ENCODE assay signal across 16 cellular contexts in genomic region chr4:27024807-27025206, GRCh38.
DNase-seq lines count a peak whose midpoint lies in the region; ATAC-seq and TF ChIP-seq lines count a peak whose summit lies in the region.
"Had no signal": no experiment of that assay in that cellular context is flagged by ENCODE, and none has a peak within 500 bp of the region (broad histone marks: within the 10 kb centered on the region; RNA-seq: fewer than 3 reads in every experiment).

No MANE protein-coding gene starts in this region.

- H3K4ac ChIP-seq in mesenchymal stem cell (ENCODE audit: low read depth in 1 of 2, low read length in 2 of 2) = no peak overlapping the region

- H3K9me3 ChIP-seq in endodermal cell (ENCODE audit: control insufficient read depth, low read length) (no peaks in the 10 kb centered on the region), mesenchymal stem cell (ENCODE audit: control insufficient read depth, low read length) (no peaks in the 10 kb centered on the region), tibial artery (no peaks in the 10 kb centered on the region)
- H3K9me3 ChIP-seq: HAP-1, Peyer's patch had no signal

- H3K4me3 ChIP-seq in endodermal cell (ENCODE audit: low read length) (no peak overlapping the region), mesenchymal stem cell (ENCODE audit: insufficient read depth in 1 of 2, low read depth in 1 of 2, low read length in 2 of 2) (no peak overlapping the region), tibial artery (no peak overlapping the region)
- H3K4me3 ChIP-seq: GM12878, HAP-1, Peyer's patch had no signal

- H3K4me2 ChIP-seq in mesenchymal stem cell (ENCODE audit: low read length, poor library complexity, severe bottlenecking) = peak overlapping the region; percentile 31

- H3K36me3 Mint-ChIP-seq in natural killer cell (peaks cover 8% of the 10 kb centered on the region), endodermal cell (ENCODE audit: low read depth) (peaks cover 19% of the 10 kb centered on the region)
- H3K36me3 Mint-ChIP-seq in natural killer cell treated with Interleukin-12 subunit alpha and Interleukin-12 subunit beta and Interleukin-15 and Interleukin-18, amount 100 ng/mL, for 72 hours = peaks cover 22% of the 10 kb centered on the region

- H3K18ac ChIP-seq in mesenchymal stem cell (ENCODE audit: low read depth in 1 of 2, low read length in 2 of 2) = no peak overlapping the region

- H3K4me1 Mint-ChIP-seq in natural killer cell (no peaks in the 10 kb centered on the region), endodermal cell (peaks cover 11% of the 10 kb centered on the region)
- peaks cover 4 to 9% of the 10 kb centered on the region in 2 donors for H3K4me1 Mint-ChIP-seq in natural killer cell treated with Interleukin-12 subunit alpha and Interleukin-12 subunit beta and Interleukin-15 and Interleukin-18, amount 100 ng/mL, for 72 hours (ENCODE audit: low read depth in 2 of 2)

- H3K27me3 ChIP-seq in endodermal cell (ENCODE audit: control insufficient read depth, insufficient read depth, low read length, poor library complexity, severe bottlenecking) (no peaks in the 10 kb centered on the region), mesenchymal stem cell (ENCODE audit: control insufficient read depth in 1 of 2, insufficient read depth in 1 of 2, low read length in 2 of 2) (no peaks in the 10 kb centered on the region), tibial artery (no peaks in the 10 kb centered on the region)
- H3K27me3 ChIP-seq: Peyer's patch had no signal

- H3K36me3 ChIP-seq in endodermal cell (ENCODE audit: control insufficient read depth, insufficient read depth, low read length) (no peaks in the 10 kb centered on the region), mesenchymal stem cell (ENCODE audit: control insufficient read depth in 1 of 2, insufficient read depth in 2 of 2, low read depth in 1 of 2, low read length in 2 of 2) (peaks cover 4 to 26% of the 10 kb centered on the region in 2 experiments), tibial artery (peaks cover 0 to 20% (median 12%) of the 10 kb centered on the region in 3 donors)

- H2BK5ac ChIP-seq in mesenchymal stem cell (ENCODE audit: low read depth, low read length, poor library complexity, severe bottlenecking) = no peak overlapping the region

- no peak overlapping the region for H2BK15ac ChIP-seq in mesenchymal stem cell (ENCODE audit: low read depth, poor library complexity, severe bottlenecking)

- H3K4me3 Mint-ChIP-seq in natural killer cell (no peak overlapping the region), endodermal cell (no peak overlapping the region)
- no peak overlapping the region for H3K4me3 Mint-ChIP-seq in natural killer cell treated with Interleukin-12 subunit alpha and Interleukin-12 subunit beta and Interleukin-15 and Interleukin-18, amount 100 ng/mL, for 72 hours

- no peak for DNase-seq in natural killer cell
- DNase-seq in natural killer cell treated with Interleukin-12 subunit alpha and Interleukin-12 subunit beta and Interleukin-15 and Interleukin-18, amount 100 ng/mL, for 72 hours (ENCODE audit: low spot score) = no peak
- DNase-seq in endodermal cell = peak; percentile 77
- no peak for DNase-seq in mesenchymal stem cell
- no peak for DNase-seq in tibial artery
- DNase-seq in occipital lobe (lab: John Stamatoyannopoulos, UW) = no peak
- no peak for DNase-seq in NCI-H774 (lab: John Stamatoyannopoulos, UW)
- DNase-seq: AML-193, NCI-H146, NCI-H345, NCI-H526 treated with DMSO at 0.1 percent for 48 hours, Peyer's patch, SHP77 had no signal

- no peak overlapping the region for H3K9ac ChIP-seq in endodermal cell (ENCODE audit: extremely low read depth, low read length, poor library complexity, severe bottlenecking)
- no peak overlapping the region for H3K9ac ChIP-seq in mesenchymal stem cell (ENCODE audit: low read length)

- no peak for TF ChIP-seq CTCF in natural killer cell (IDR thresholded peaks at IDR 0.05)
- TF ChIP-seq CTCF in endodermal cell (conservative IDR thresholded peaks at IDR 0.05) = no peak
- TF ChIP-seq CTCF in tibial artery (IDR thresholded peaks at IDR 0.05) = no peak

- no peak overlapping the region for H3K14ac ChIP-seq in mesenchymal stem cell (ENCODE audit: low read length in 2 of 2)

- H3K27ac ChIP-seq in endodermal cell (ENCODE audit: low read depth, low read length) (no peak overlapping the region), mesenchymal stem cell (ENCODE audit: low read length, poor library complexity, severe bottlenecking) (no peak overlapping the region), tibial artery (no peak overlapping the region)
- H3K27ac ChIP-seq: Peyer's patch had no signal

- H3K4me1 ChIP-seq in endodermal cell (ENCODE audit: control insufficient read depth, insufficient read depth, low read length) (no peaks in the 10 kb centered on the region), mesenchymal stem cell (ENCODE audit: control insufficient read depth, insufficient read depth, low read depth, low read length) (peaks cover 1% of the 10 kb centered on the region), tibial artery (no peaks in the 10 kb centered on the region)
- H3K4me1 ChIP-seq: Peyer's patch had no signal

- WGBS in endodermal cell (ENCODE audit: insufficient coverage in 1 of 2, insufficient read length in 1 of 2), 2 experiments = 0 to 41% methylated on average over 1 to 2 of the region's 2 CpGs
- 0% methylated on average over 1 of the region's 2 CpGs for WGBS in mesenchymal stem cell

- peak overlapping the region; percentile 43 to 45 for H3K27ac Mint-ChIP-seq in natural killer cell
- no peak overlapping the region for H3K27ac Mint-ChIP-seq in natural killer cell treated with Interleukin-12 subunit alpha and Interleukin-12 subunit beta and Interleukin-15 and Interleukin-18, amount 100 ng/mL, for 72 hours
- no peak overlapping the region for H3K27ac Mint-ChIP-seq in endodermal cell

- H3K23ac ChIP-seq in mesenchymal stem cell (ENCODE audit: low read length in 2 of 2) = no peak overlapping the region

- H3K27me3 Mint-ChIP-seq in natural killer cell (ENCODE audit: low read depth in 2 of 2) (no peaks in the 10 kb centered on the region), endodermal cell (ENCODE audit: insufficient read depth) (no peaks in the 10 kb centered on the region)
- H3K27me3 Mint-ChIP-seq in natural killer cell treated with Interleukin-12 subunit alpha and Interleukin-12 subunit beta and Interleukin-15 and Interleukin-18, amount 100 ng/mL, for 72 hours = no peaks in the 10 kb centered on the region

- no peak overlapping the region for H2BK120ac ChIP-seq in mesenchymal stem cell (ENCODE audit: low read depth, low read length)

- no peaks in the 10 kb centered on the region for H3K9me3 Mint-ChIP-seq in natural killer cell
- H3K9me3 Mint-ChIP-seq in natural killer cell treated with Interleukin-12 subunit alpha and Interleukin-12 subunit beta and Interleukin-15 and Interleukin-18, amount 100 ng/mL, for 72 hours = no peaks in the 10 kb centered on the region
- no peaks in the 10 kb centered on the region for H3K9me3 Mint-ChIP-seq in endodermal cell

- no peak overlapping the region for H2BK12ac ChIP-seq in mesenchymal stem cell (ENCODE audit: low read length in 2 of 2)

- intact Hi-C loops in natural killer cell (cut with micrococcal nuclease) = no loop called here
- intact Hi-C loops in tibial artery (cut with DNase I; ENCODE audit: low total_unique reads) = no loop called here

- no peak overlapping the region for H2AK5ac ChIP-seq in mesenchymal stem cell (ENCODE audit: low read length, severe bottlenecking)

- no peak overlapping the region for H4K8ac ChIP-seq in mesenchymal stem cell (ENCODE audit: low read length)

- no peak overlapping the region for H2AFZ ChIP-seq in mesenchymal stem cell (ENCODE audit: low read depth, low read length)

- H3K79me1 ChIP-seq in mesenchymal stem cell (replicated peaks; ENCODE audit: low read length, poor library complexity, severe bottlenecking) = no peaks in the 10 kb centered on the region

- ATAC-seq in natural killer cell (no peak), HG03095 (IDR thresholded peaks at IDR 0.05; ENCODE audit: unreplicated experiment) (no peak)
- no peak for ATAC-seq in natural killer cell treated with Interleukin-12 subunit alpha and Interleukin-12 subunit beta and Interleukin-15 and Interleukin-18, amount 100 ng/mL, for 72 hours
- ATAC-seq: GM12878 had no signal

- no peak overlapping the region for H4K91ac ChIP-seq in mesenchymal stem cell (ENCODE audit: low read length)

Comparison
In these comparisons a context has a peak if more than half of its experiments do, and no peak if none do; other contexts are left out.
1. H3K27ac Mint-ChIP-seq: peak in natural killer cell (2 of 2); none in natural killer cell treated with Interleukin-12 subunit alpha and Interleukin-12 subunit beta and Interleukin-15 and Interleukin-18, amount 100 ng/mL, for 72 hours (0 of 2) and endodermal cell (single experiment).